In the genomic region with DNA sequence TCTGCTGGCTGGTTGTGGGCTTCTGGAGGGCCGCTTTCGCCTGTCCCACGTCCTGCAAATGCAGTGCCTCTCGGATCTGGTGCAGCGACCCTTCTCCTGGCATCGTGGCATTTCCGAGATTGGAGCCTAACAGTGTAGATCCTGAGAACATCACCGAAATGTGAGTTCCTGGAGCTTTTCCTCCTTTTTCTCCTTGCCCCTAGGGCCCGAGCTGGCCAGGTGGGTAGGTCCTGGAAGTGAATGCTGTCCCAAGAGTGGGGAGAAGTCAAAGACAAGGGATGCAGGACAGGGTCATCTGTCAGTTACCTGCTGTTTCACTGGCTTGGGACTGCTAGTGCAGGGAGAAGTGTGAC, we compare ENCODE assay signal across 15 cellular contexts. TPM values are rescaled to one million over a fixed set of nuclear protein-coding genes. Genes with fewer than 3 reads are reported as not detected.
DNase-seq lines count a peak whose midpoint lies in the region; ATAC-seq, FAIRE-seq and TF ChIP-seq lines count a peak whose summit lies in the region.
"Had no signal": no experiment of that assay in that cellular context is flagged by ENCODE, and none has a peak within 500 bp of the region (broad histone marks: within the 10 kb centered on the region; RNA-seq: fewer than 3 reads in every experiment).

No MANE protein-coding gene starts in this region.

- TF ChIP-seq POLR2A in H1 (IDR thresholded peaks at IDR 0.05; ENCODE audit: control extremely low read depth in 1 of 2, low read depth in 2 of 2, low read length in 2 of 2) = no peak
- no peak for TF ChIP-seq POLR2A in thyroid gland (IDR thresholded peaks at IDR 0.05)

- H3K4me1 ChIP-seq in H1 (replicated peaks in 1 of 4; ENCODE audit: control insufficient read depth in 3 of 4, insufficient read depth in 4 of 4, low read length in 3 of 4) (peaks cover 0 to 12% (median 9%) of the 10 kb centered on the region in 4 experiments; a peak in 6 of 7 replicates), thyroid gland (peaks cover 6 to 12% of the 10 kb centered on the region in 2 donors)

- DNase-seq in activated CD4-positive, alpha-beta T cell treated with anti-CD3 and anti-CD28 coated beads, Interleukin-2, amount 10 ng/mL, durations not matched to agents 7 days and 5 days = no peak
- no peak for DNase-seq in activated CD4-positive, alpha-beta T cell treated with anti-CD3 and anti-CD28 coated beads, Interleukin-2, amount 50 U/mL, for 48 hours
- DNase-seq in H1 (ENCODE audit: low read depth in 1 of 2, low spot score in 2 of 2) = no peak
- no peak for DNase-seq in nephron progenitor cell
- DNase-seq in thyroid gland = no peak
- DNase-seq in NCI-H446 treated with DMSO at 0.1 percent for 48 hours (lab: John Stamatoyannopoulos, UW) = no peak
- no peak for DNase-seq in NCI-H1092 (lab: John Stamatoyannopoulos, UW)
- DNase-seq: DND-41; NCI-H1436 treated with DMSO at 0.1 percent for 48 hours; OCI-M1; stimulated activated CD4-positive, alpha-beta T cell treated with anti-CD3 and anti-CD28 coated beads, Interleukin-2, amount 100 ng/mL, for 48 hours had no signal

- no peak overlapping the region for H3K18ac ChIP-seq in H1 (ENCODE audit: extremely low read depth, low read length)

- no peak overlapping the region for H3K4ac ChIP-seq in H1 (replicated peaks; ENCODE audit: insufficient read length, low read depth, low read length)

- H4K20me1 ChIP-seq in H1 (replicated peaks in 1 of 2; ENCODE audit: control insufficient read depth in 1 of 2, insufficient read depth in 2 of 2, low read length in 2 of 2) = peaks cover 2 to 4% of the 10 kb centered on the region in 2 experiments

- no peak for FAIRE-seq in H1 (lab: Jason Lieb, UNC)
- FAIRE-seq: A549, frontal cortex, HepG2 had no signal

- H3K36me3 Mint-ChIP-seq in activated CD4-positive, alpha-beta T cell treated with anti-CD3 and anti-CD28 coated beads, Interleukin-2, amount 10 ng/mL, durations not matched to agents 7 days and 5 days (ENCODE audit: low read depth) = no peaks in the 10 kb centered on the region
- peaks cover 5% of the 10 kb centered on the region for H3K36me3 Mint-ChIP-seq in nephron progenitor cell (ENCODE audit: low read depth)

- no peak overlapping the region for H2AK5ac ChIP-seq in H1 (ENCODE audit: low read depth, low read length)

- H2BK120ac ChIP-seq in H1 (replicated peaks; ENCODE audit: low read depth, low read length) = no peak overlapping the region

- H3K56ac ChIP-seq in H1 (replicated peaks; ENCODE audit: insufficient read length, low read depth, low read length) = no peak overlapping the region

- TF ChIP-seq EP300 in H1 (IDR thresholded peaks at IDR 0.05; ENCODE audit: borderline replicate concordance in 1 of 2, low read depth in 2 of 2, low read length in 2 of 2) = no peak

- no peak overlapping the region for H3K23ac ChIP-seq in H1 (ENCODE audit: insufficient read length)

- TF ChIP-seq RAD21 in H1 (IDR thresholded peaks at IDR 0.05 in 1 of 2, conservative IDR thresholded peaks at IDR 0.05 in 1 of 2; ENCODE audit: low read depth in 2 of 2, low read length in 2 of 2) = no peak

- no peak overlapping the region for H2BK15ac ChIP-seq in H1 (ENCODE audit: low read length)

- peak overlapping the region; percentile 35 for H3K4me3 Mint-ChIP-seq in activated CD4-positive, alpha-beta T cell treated with anti-CD3 and anti-CD28 coated beads, Interleukin-2, amount 10 ng/mL, durations not matched to agents 7 days and 5 days
- H3K4me3 Mint-ChIP-seq in nephron progenitor cell = peak overlapping the region; percentile 87

- no peak overlapping the region for H2BK5ac ChIP-seq in H1 (ENCODE audit: low read depth, low read length)

- H2AFZ ChIP-seq in H1 (ENCODE audit: low read length) = peak overlapping the region; percentile 64

- no peaks in the 10 kb centered on the region for H3K79me1 ChIP-seq in H1 (ENCODE audit: low read depth, low read length)

- no peak overlapping the region for H3K27ac Mint-ChIP-seq in activated CD4-positive, alpha-beta T cell treated with anti-CD3 and anti-CD28 coated beads, Interleukin-2, amount 10 ng/mL, durations not matched to agents 7 days and 5 days
- H3K27ac Mint-ChIP-seq in nephron progenitor cell = no peak overlapping the region

- H3K27me3 ChIP-seq in H1 (replicated peaks in 1 of 4; ENCODE audit: control insufficient read depth in 3 of 4, extremely low read depth in 1 of 4, insufficient read depth in 3 of 4, low read length in 3 of 4) (peaks cover 30 to 57% (median 53%) of the 10 kb centered on the region in 4 experiments), thyroid gland (no peaks in the 10 kb centered on the region)

- no peak overlapping the region for H2BK20ac ChIP-seq in H1 (ENCODE audit: low read length)

- peak overlapping the region; percentile 89 to 93 for H3K4me2 ChIP-seq in H1 (ENCODE audit: insufficient read depth in 1 of 2, low read depth in 2 of 2, low read length in 2 of 2)

- H3K9ac ChIP-seq in H1 (replicated peaks in 1 of 4; ENCODE audit: extremely low read depth in 1 of 4, low read depth in 3 of 4, low read length in 3 of 4) = peak overlapping the region in 1 of 4 experiments; percentile 31; a peak in 1 of 7 replicates

- CTCF ChIA-PET in activated CD4-positive, alpha-beta T cell treated with anti-CD3 and anti-CD28 coated beads, Interleukin-2, amount 10 ng/mL, durations not matched to agents 7 days and 5 days (lab: Charles Lee) = no interaction called here
- CTCF ChIA-PET in H1 (lab: Charles Lee; ENCODE audit: partially characterized antibody) = interaction anchor here (0.7 to 1.9 kb wide), 13 partner anchors 9 to 588 kb away, joined by 3 to 7 read pairs (median 3); no protein-coding TSS in a partner anchor

- H3K27ac ChIP-seq in H1 (ENCODE audit: low read depth, low read length) (no peak overlapping the region), thyroid gland (peak overlapping the region; percentile 89 to 94 (median 93))
- H3K27ac ChIP-seq: A549 had no signal

- peaks cover 19% of the 10 kb centered on the region; the same call in 1 of the 2 replicates for H3K23me2 ChIP-seq in H1 (ENCODE audit: low read depth, low read length)

- H4K5ac ChIP-seq in H1 (ENCODE audit: insufficient read length, low read depth, low read length) = no peak overlapping the region

- WGBS in H1 (ENCODE audit: extremely low coverage in 1 of 2, insufficient coverage in 1 of 2, insufficient read length in 1 of 2, insufficient replicate concordance in 2 of 2, low coverage in 1 of 2, low lambda C conversion rate in 2 of 2, missing lambda C conversion rate in 1 of 2), 2 experiments = 20% methylated on average over 8 of the region's 9 CpGs; no CpG with 5 or more reads in 1 of the 2 experiments
- WGBS in thyroid gland, 2 donors = 7 to 10% methylated on average over 4 to 8 of the region's 9 CpGs

- H3K27me3 Mint-ChIP-seq in activated CD4-positive, alpha-beta T cell treated with anti-CD3 and anti-CD28 coated beads, Interleukin-2, amount 10 ng/mL, durations not matched to agents 7 days and 5 days = peaks cover 56% of the 10 kb centered on the region
- H3K27me3 Mint-ChIP-seq in nephron progenitor cell (ENCODE audit: low read depth, poor library complexity) = peaks cover 67% of the 10 kb centered on the region

- H3K4me3 ChIP-seq in H1 (ENCODE audit: extremely low read depth in 1 of 4, insufficient read depth in 2 of 4, low read depth in 3 of 4, low read length in 4 of 4) (peak overlapping the region; percentile 37 to 64 (median 56); a peak in 7 of 8 replicates), thyroid gland (replicated peaks in 1 of 3) (peak overlapping the region; percentile 44 to 94 (median 45))

- H3K4me1 Mint-ChIP-seq in activated CD4-positive, alpha-beta T cell treated with anti-CD3 and anti-CD28 coated beads, Interleukin-2, amount 10 ng/mL, durations not matched to agents 7 days and 5 days = peaks cover 16% of the 10 kb centered on the region
- peaks cover 65% of the 10 kb centered on the region for H3K4me1 Mint-ChIP-seq in nephron progenitor cell

- no peak overlapping the region for H2BK12ac ChIP-seq in H1 (ENCODE audit: low read depth, low read length)

- no peaks in the 10 kb centered on the region for H3K9me3 Mint-ChIP-seq in activated CD4-positive, alpha-beta T cell treated with anti-CD3 and anti-CD28 coated beads, Interleukin-2, amount 10 ng/mL, durations not matched to agents 7 days and 5 days
- peaks cover 5% of the 10 kb centered on the region for H3K9me3 Mint-ChIP-seq in nephron progenitor cell

- H3K14ac ChIP-seq in H1 (ENCODE audit: insufficient read length) = no peak overlapping the region

- POLR2A ChIA-PET in activated CD4-positive, alpha-beta T cell treated with anti-CD3 and anti-CD28 coated beads, Interleukin-2, amount 10 ng/mL, durations not matched to agents 7 days and 5 days (lab: Charles Lee) = no interaction called here
- POLR2A ChIA-PET in H1 (lab: Charles Lee; ENCODE audit: partially characterized antibody) = no interaction called here

- H3K36me3 ChIP-seq in H1 (ENCODE audit: control insufficient read depth in 2 of 4, insufficient read depth in 4 of 4, low read length in 3 of 4) (no peaks in the 10 kb centered on the region), thyroid gland (no peaks in the 10 kb centered on the region)

- intact Hi-C loops in thyroid gland (cut with DNase I) = no loop called here

- no peaks in the 10 kb centered on the region for H3K9me3 ChIP-seq in H1 (ENCODE audit: insufficient read depth in 2 of 2, low read depth in 1 of 2, low read length in 1 of 2)
- H3K9me3 ChIP-seq in thyroid gland = no peaks in the 10 kb centered on the region
- H3K9me3 ChIP-seq: A549 had no signal

- no peak overlapping the region for H4K8ac ChIP-seq in H1 (ENCODE audit: extremely low read depth, insufficient read depth, low read length)

- TF ChIP-seq CTCF in H1 (IDR thresholded peaks at IDR 0.05; ENCODE audit: control extremely low read depth in 1 of 3, insufficient read depth in 1 of 3, low read depth in 1 of 3, low read length in 3 of 3) (no peak), nephron progenitor cell (IDR thresholded peaks at IDR 0.05) (no peak), thyroid gland (IDR thresholded peaks at IDR 0.05) (no peak)

- no peak for ATAC-seq in GM21825 (IDR thresholded peaks at IDR 0.05; ENCODE audit: unreplicated experiment)
- ATAC-seq: A549 had no signal

- no peak overlapping the region for H4K91ac ChIP-seq in H1 (replicated peaks; ENCODE audit: insufficient read length, low read length)

- H3K79me2 ChIP-seq in H1 (ENCODE audit: control insufficient read depth in 1 of 2, insufficient read depth in 2 of 2, low read length in 2 of 2) = no peaks in the 10 kb centered on the region

RNA-seq across cellular contexts. Expression of a gene that starts 1.2 kb away (rescaled TPM):
- 1 to 10 TPM; 1.8 to 2.3 TPM for total RNA-seq in activated CD4-positive, alpha-beta T cell treated with anti-CD3 and anti-CD28 coated beads, Interleukin-2, amount 10 ng/mL, durations not matched to agents 7 days and 5 days
- 0.04 and 0.08 TPM in 2 replicates for total RNA-seq in H1 (2021; fragmentation: NEBNext Ultra II Directional; extraction: Animal tissue kit (Norgen Biotek cat#: 25700))
- polyA plus RNA-seq in H1 (2011; rRNA removed) = 0.03 TPM in 2 replicates
- polyA plus RNA-seq in H1 (2011; cell fraction: cytosol; rRNA removed) = 0.03 TPM
- polyA plus RNA-seq in H1 (2011; cell fraction: nucleus; rRNA removed) = 0.07 TPM
- polyA plus RNA-seq in H1 (2012, experiment 1 of 2) = 0.03 to 0.08 TPM in 2 of 4 replicates, not detected in the others
- polyA plus RNA-seq in H1 (2012, experiment 2 of 2) = not detected
- 0.08 TPM for polyA plus RNA-seq in H1 (2013, experiment 1 of 2)
- 0.06 TPM for polyA plus RNA-seq in H1 (2013, experiment 2 of 2)
- 0.03 and 0.05 TPM in 2 replicates for polyA minus RNA-seq in H1 (2011; rRNA and poly(A)+ RNA removed)
- not detected for polyA minus RNA-seq in H1 (2011; cell fraction: cytosol; rRNA and poly(A)+ RNA removed)
- 0.30 TPM for polyA minus RNA-seq in H1 (2011; cell fraction: nucleus; rRNA and poly(A)+ RNA removed)
- 100 to 1,000 TPM in 3 of 4 donors, 10 to 100 TPM in 1; 92.0 to 186 (median 142) TPM for total RNA-seq in thyroid gland
- total RNA-seq: HepG2 had no signal
- polyA plus RNA-seq: HepG2 had no signal

Comparison
In these comparisons a context has a peak if more than half of its experiments do, and no peak if none do; other contexts are left out.
1. RNA of a gene that starts 1.2 kb away (total RNA-seq): 92.0 to 186 TPM in thyroid gland; 1.8 to 2.3 TPM in activated CD4-positive, alpha-beta T cell treated with anti-CD3 and anti-CD28 coated beads, Interleukin-2, amount 10 ng/mL, durations not matched to agents 7 days and 5 days and 0.04 to 0.08 TPM in H1; every median in the first group is over 10 times any median in the second.